16 cellular contexts compared by ENCODE assay signal in the genomic region with DNA sequence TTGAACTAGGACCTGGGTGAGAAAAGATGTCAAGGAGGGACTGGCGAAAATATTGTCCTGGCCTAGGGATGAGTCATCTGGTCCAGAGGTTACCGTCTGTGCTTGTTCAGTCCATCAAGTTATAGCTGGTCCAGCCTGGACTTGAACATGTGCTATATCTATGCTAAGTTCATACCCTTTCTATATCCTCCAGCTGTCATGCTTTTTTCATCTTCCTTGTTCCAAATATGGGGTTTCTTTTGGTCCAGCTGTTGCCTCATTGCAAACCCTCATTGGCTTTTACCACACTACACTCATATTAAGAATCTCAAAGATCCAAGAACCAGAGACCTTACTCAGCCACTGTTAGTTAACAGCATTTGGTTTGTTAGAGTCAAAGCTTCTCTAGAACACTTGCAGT. TPM values are rescaled to one million over a fixed set of nuclear protein-coding genes. Genes with fewer than 3 reads are reported as not detected.
DNase-seq lines count a peak whose midpoint lies in the region; ATAC-seq and TF ChIP-seq lines count a peak whose summit lies in the region.
"Had no signal": no experiment of that assay in that cellular context is flagged by ENCODE, and none has a peak within 500 bp of the region (broad histone marks: within the 10 kb centered on the region; RNA-seq: fewer than 3 reads in every experiment).

No MANE protein-coding gene starts in this region.

- dilution Hi-C loops in mammary epithelial cell (cut with HindIII; ENCODE audit: low sequenced_read_pairs) = no loop called here

- TF ChIP-seq CTCF in mammary epithelial cell (conservative IDR thresholded peaks at IDR 0.05 in 1 of 2, IDR thresholded peaks at IDR 0.05 in 1 of 2; ENCODE audit: extremely low read depth in 1 of 2, insufficient read depth in 1 of 2, low read depth in 1 of 2, low read length in 2 of 2) = no peak

- DNase-seq in activated T-cell treated with anti-CD3 and anti-CD28 coated beads, Interleukin-2, amount 50 U/mL, for 72 hours = no peak
- DNase-seq in activated T-cell treated with anti-CD3 and anti-CD28 coated beads, Interleukin-2, amount 50 U/mL, for 24 hours = no peak
- DNase-seq in mammary epithelial cell (peak; percentile 15), myocyte (ENCODE audit: low read depth) (peak; percentile 48), NCI-H345 treated with DMSO at 0.1 percent for 48 hours (lab: John Stamatoyannopoulos, UW; ENCODE audit: unreplicated experiment) (no peak), cerebellum (ENCODE audit: low spot score) (no peak)
- DNase-seq: 8988T, C1 segment of cervical spinal cord, DMS153, EL, NCI-H1092, NCI-H1694, NCI-H345, PC-9 had no signal

- no peaks in the 10 kb centered on the region for H3K27me3 Mint-ChIP-seq in activated T-cell treated with anti-CD3 and anti-CD28 coated beads, Interleukin-2, amount 50 U/mL, for 72 hours (ENCODE audit: low read depth)
- H3K27me3 Mint-ChIP-seq in activated T-cell treated with anti-CD3 and anti-CD28 coated beads, Interleukin-2, amount 50 U/mL, for 24 hours = no peaks in the 10 kb centered on the region

- H3K27ac Mint-ChIP-seq in activated T-cell treated with anti-CD3 and anti-CD28 coated beads, Interleukin-2, amount 50 U/mL, for 72 hours = no peak overlapping the region
- H3K27ac Mint-ChIP-seq in activated T-cell treated with anti-CD3 and anti-CD28 coated beads, Interleukin-2, amount 50 U/mL, for 24 hours = no peak overlapping the region

- WGBS in mammary epithelial cell (ENCODE audit: low coverage, missing lambda C conversion rate) = 23% methylated on average over 2 of the region's 2 CpGs

- CTCF ChIA-PET in mammary epithelial cell (lab: Charles Lee; ENCODE audit: low non-redundant PET) = no interaction called here

- H3K9ac ChIP-seq in mammary epithelial cell (ENCODE audit: insufficient read depth, low read length) = no peak overlapping the region

- no peaks in the 10 kb centered on the region for H3K9me3 ChIP-seq in mammary epithelial cell (replicated peaks; ENCODE audit: insufficient read depth, low read length)

- no peak overlapping the region for H3K4me3 ChIP-seq in mammary epithelial cell (replicated peaks in 1 of 3; ENCODE audit: insufficient read depth in 1 of 3, low read depth in 2 of 3, low read length in 3 of 3)
- H3K4me3 ChIP-seq: PC-9 had no signal

- no peaks in the 10 kb centered on the region for H3K79me2 ChIP-seq in mammary epithelial cell (ENCODE audit: insufficient read depth, low read length)

- peaks cover 9% of the 10 kb centered on the region for H3K4me1 Mint-ChIP-seq in activated T-cell treated with anti-CD3 and anti-CD28 coated beads, Interleukin-2, amount 50 U/mL, for 72 hours (ENCODE audit: low read depth)
- H3K4me1 Mint-ChIP-seq in activated T-cell treated with anti-CD3 and anti-CD28 coated beads, Interleukin-2, amount 50 U/mL, for 24 hours (ENCODE audit: low read depth) = peaks cover 9% of the 10 kb centered on the region

- H3K4me3 Mint-ChIP-seq in activated T-cell treated with anti-CD3 and anti-CD28 coated beads, Interleukin-2, amount 50 U/mL, for 72 hours = no peak overlapping the region
- no peak overlapping the region for H3K4me3 Mint-ChIP-seq in activated T-cell treated with anti-CD3 and anti-CD28 coated beads, Interleukin-2, amount 50 U/mL, for 24 hours

- no TSS peak for BruUV-seq in mammary epithelial cell (replicated peaks; lab: Mats Ljungman, UMichigan)

- ATAC-seq in activated T-cell treated with anti-CD3 and anti-CD28 coated beads, Interleukin-2, amount 50 U/mL, for 72 hours (replicated peaks in 1 of 2) = peak; percentile 63 to 76
- ATAC-seq in HG02938 (IDR thresholded peaks at IDR 0.05; ENCODE audit: unreplicated experiment) (peak; percentile 47), GM21528 (IDR thresholded peaks at IDR 0.05; ENCODE audit: low FRiP score, unreplicated experiment) (no peak)

- H3K27ac ChIP-seq in mammary epithelial cell (ENCODE audit: insufficient read depth, low read depth, low read length) = no peak overlapping the region
- H3K27ac ChIP-seq: PC-9 had no signal

- no peaks in the 10 kb centered on the region for H3K27me3 ChIP-seq in mammary epithelial cell (ENCODE audit: insufficient read depth, low read length)

- intact Hi-C loops in mammary epithelial cell (cut with micrococcal nuclease) = no loop called here

- H3K4me1 ChIP-seq in mammary epithelial cell (ENCODE audit: insufficient read depth, low read length) = peaks cover 4% of the 10 kb centered on the region

- no peaks in the 10 kb centered on the region for H3K36me3 ChIP-seq in mammary epithelial cell (ENCODE audit: insufficient read depth, low read length)

- H3K36me3 Mint-ChIP-seq in activated T-cell treated with anti-CD3 and anti-CD28 coated beads, Interleukin-2, amount 50 U/mL, for 72 hours (ENCODE audit: insufficient read depth in 2 of 2) = peaks cover 0 to 2% of the 10 kb centered on the region in 2 donors
- H3K36me3 Mint-ChIP-seq in activated T-cell treated with anti-CD3 and anti-CD28 coated beads, Interleukin-2, amount 50 U/mL, for 24 hours (ENCODE audit: low read depth) = no peaks in the 10 kb centered on the region

- H2AFZ ChIP-seq in mammary epithelial cell (ENCODE audit: low read depth, low read length) = peak overlapping the region; percentile 31
- H2AFZ ChIP-seq: PC-9 had no signal

- no peak overlapping the region for H3K4me2 ChIP-seq in mammary epithelial cell (ENCODE audit: insufficient read depth, low read depth, low read length)
- H3K4me2 ChIP-seq: PC-9 had no signal

- in situ Hi-C loops in mammary epithelial cell (cut with MboI; ENCODE audit: low sequenced_read_pairs in 2 of 2) = no loop called here

- H4K20me1 ChIP-seq in mammary epithelial cell (ENCODE audit: insufficient read depth, low read length) = no peaks in the 10 kb centered on the region

- H3K9me3 Mint-ChIP-seq in activated T-cell treated with anti-CD3 and anti-CD28 coated beads, Interleukin-2, amount 50 U/mL, for 72 hours = peaks cover 2 to 3% of the 10 kb centered on the region in 2 donors
- no peaks in the 10 kb centered on the region for H3K9me3 Mint-ChIP-seq in activated T-cell treated with anti-CD3 and anti-CD28 coated beads, Interleukin-2, amount 50 U/mL, for 24 hours

RNA-seq across cellular contexts. Expression of a gene that starts 19.1 kb away (rescaled TPM):
- total RNA-seq in activated T-cell treated with anti-CD3 and anti-CD28 coated beads, Interleukin-2, amount 50 U/mL, for 72 hours = 10 to 100 TPM; 32.0 to 42.1 TPM
- total RNA-seq in mammary epithelial cell = 10 to 100 TPM; 10.7 to 11.9 TPM
- 8.2 TPM for polyA plus RNA-seq in mammary epithelial cell
- 9.0 TPM for polyA minus RNA-seq in mammary epithelial cell
- total RNA-seq in myocyte = 36.9 and 38.7 TPM in 2 replicates
- 7.9 TPM for polyA plus RNA-seq in myocyte (2012)
- total RNA-seq in cerebellum = 88.5 TPM

Comparison
In these comparisons a context has a peak if more than half of its experiments do, and no peak if none do; other contexts are left out.
1. DNase-seq: peak in mammary epithelial cell (single experiment) and myocyte (single experiment); none in activated T-cell treated with anti-CD3 and anti-CD28 coated beads, Interleukin-2, amount 50 U/mL, for 72 hours (0 of 2), activated T-cell treated with anti-CD3 and anti-CD28 coated beads, Interleukin-2, amount 50 U/mL, for 24 hours (single experiment), NCI-H345 treated with DMSO at 0.1 percent for 48 hours (single experiment) and cerebellum (single experiment).